ENCODE assay signal across 17 cellular contexts in the genomic region with DNA sequence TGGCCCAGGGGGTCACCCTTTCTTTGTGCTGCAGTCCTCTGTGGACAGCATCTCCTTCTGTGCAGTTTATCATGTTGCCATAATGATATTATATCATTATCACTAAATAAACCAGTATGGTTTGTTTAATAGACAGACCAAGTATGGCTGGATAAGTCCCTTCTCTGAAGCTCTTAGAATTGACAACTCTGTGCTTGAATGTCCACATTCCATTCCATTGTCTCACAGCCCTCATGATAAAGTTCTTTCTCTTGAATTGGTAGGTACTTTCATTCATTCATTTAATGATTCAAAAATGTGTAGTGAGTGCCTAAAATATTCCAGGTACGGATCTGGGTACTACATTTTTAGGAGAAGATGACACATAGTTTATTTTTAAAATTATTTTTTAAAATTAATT. TPM values are rescaled to one million over a fixed set of nuclear protein-coding genes. Genes with fewer than 3 reads are reported as not detected.
DNase-seq lines count a peak whose midpoint lies in the region; ATAC-seq and TF ChIP-seq lines count a peak whose summit lies in the region.
"Had no signal": no experiment of that assay in that cellular context is flagged by ENCODE, and none has a peak within 500 bp of the region (broad histone marks: within the 10 kb centered on the region; RNA-seq: fewer than 3 reads in every experiment).

No MANE protein-coding gene starts in this region.

- H4K20me1 ChIP-seq in neural progenitor cell (ENCODE audit: low read depth), result no peaks in the 10 kb centered on the region

- H3K9me3 Mint-ChIP-seq in central memory CD8-positive, alpha-beta T cell, result no peaks in the 10 kb centered on the region
- H3K9me3 Mint-ChIP-seq in neural progenitor cell, result no peaks in the 10 kb centered on the region

- DNase-seq in AG10803 (ENCODE audit: low read depth) (peak; percentile 6), HCEC 1CT (peak; percentile 11), neural progenitor cell (ENCODE audit: low spot score) (no peak), NCI-H2107 (lab: John Stamatoyannopoulos, UW) (no peak), NCI-H748 (lab: John Stamatoyannopoulos, UW; ENCODE audit: unreplicated experiment) (no peak), MV-4-11 (lab: John Stamatoyannopoulos, UW) (no peak)
- no peak for DNase-seq in central memory CD8-positive, alpha-beta T cell (ENCODE audit: low spot score in 2 of 2)
- no peak for DNase-seq in central memory CD4-positive, alpha-beta T cell
- DNase-seq: BE2C; CD4-positive, alpha-beta memory T cell; NCI-H1092 treated with DMSO at 0.1 percent for 48 hours; NCI-H1694 treated with DMSO at 0.1 percent for 48 hours; NCI-H2171; NCI-H82; SW 1271 had no signal

- no peaks in the 10 kb centered on the region for H3K36me3 ChIP-seq in neural progenitor cell

- peaks cover under 1% of the 10 kb centered on the region for H3F3A ChIP-seq in neural progenitor cell (ENCODE audit: low read depth)

- no peak overlapping the region for H3K27ac ChIP-seq in neural progenitor cell
- H3K27ac ChIP-seq: KMS-11, SJSA1 had no signal

- no peaks in the 10 kb centered on the region for H3K27me3 ChIP-seq in neural progenitor cell
- H3K27me3 ChIP-seq: BE2C, SJSA1 had no signal

- H2AFZ ChIP-seq in neural progenitor cell (replicated peaks), result no peak overlapping the region

- H3K4me3 Mint-ChIP-seq in central memory CD8-positive, alpha-beta T cell, result no peak overlapping the region
- peak overlapping the region; percentile 42 for H3K4me3 Mint-ChIP-seq in neural progenitor cell
- H3K4me3 Mint-ChIP-seq: CD4-positive, alpha-beta memory T cell had no signal

- no peak for TF ChIP-seq CTCF in AG10803 (conservative IDR thresholded peaks at IDR 0.05; ENCODE audit: low read length)
- no peak for TF ChIP-seq CTCF in neural progenitor cell (IDR thresholded peaks at IDR 0.05)

- no peaks in the 10 kb centered on the region for H3K27me3 Mint-ChIP-seq in central memory CD8-positive, alpha-beta T cell
- peaks cover 6% of the 10 kb centered on the region for H3K27me3 Mint-ChIP-seq in neural progenitor cell (ENCODE audit: insufficient read depth, low read depth)
- H3K27me3 Mint-ChIP-seq: CD4-positive, alpha-beta memory T cell had no signal

- H3K9me3 ChIP-seq in neural progenitor cell (ENCODE audit: low read depth), result no peaks in the 10 kb centered on the region
- H3K9me3 ChIP-seq: BE2C had no signal

- H3K4me1 ChIP-seq in neural progenitor cell, result no peaks in the 10 kb centered on the region

- H3K36me3 Mint-ChIP-seq in central memory CD8-positive, alpha-beta T cell (ENCODE audit: insufficient read depth), result peaks cover 43% of the 10 kb centered on the region
- peaks cover 24% of the 10 kb centered on the region for H3K36me3 Mint-ChIP-seq in neural progenitor cell

- ATAC-seq in central memory CD8-positive, alpha-beta T cell (replicated peaks; ENCODE audit: extremely low read depth, poor library complexity, severe bottlenecking), result no peak

- H3K79me2 ChIP-seq in neural progenitor cell (ENCODE audit: low read depth), result no peaks in the 10 kb centered on the region

- no peaks in the 10 kb centered on the region for H3K4me1 Mint-ChIP-seq in central memory CD8-positive, alpha-beta T cell
- no peaks in the 10 kb centered on the region for H3K4me1 Mint-ChIP-seq in neural progenitor cell

- H3K4me3 ChIP-seq in AG10803 (ENCODE audit: low read length), result no peak overlapping the region
- H3K4me3 ChIP-seq in neural progenitor cell, result no peak overlapping the region
- H3K4me3 ChIP-seq: SJSA1 had no signal

- H3K4me2 ChIP-seq in neural progenitor cell, result no peak overlapping the region
- H3K4me2 ChIP-seq: KMS-11 had no signal

- peak overlapping the region; percentile 82 for H3K27ac Mint-ChIP-seq in central memory CD8-positive, alpha-beta T cell (ENCODE audit: low read depth)
- H3K27ac Mint-ChIP-seq in neural progenitor cell, result no peak overlapping the region
- H3K27ac Mint-ChIP-seq: CD4-positive, alpha-beta memory T cell had no signal

- H3K9ac ChIP-seq in neural progenitor cell, result no peak overlapping the region
- H3K9ac ChIP-seq: KMS-11 had no signal

RNA-seq across cellular contexts. Expression of a gene that starts 7.8 kb away (rescaled TPM):
- total RNA-seq in neural progenitor cell (ENCODE audit: low replicate concordance), result 12.7 and 16.9 TPM in 2 replicates

RNA-seq across cellular contexts. Expression of a gene that starts 26.7 kb away (rescaled TPM):
- total RNA-seq in neural progenitor cell (ENCODE audit: low replicate concordance), result 0.62 and 9.0 TPM in 2 replicates

RNA-seq across cellular contexts. Expression of a gene that starts 48.8 kb away (rescaled TPM):
- 111 and 182 TPM in 2 replicates for total RNA-seq in neural progenitor cell (ENCODE audit: low replicate concordance)

RNA-seq across cellular contexts. Expression of a gene that starts 49.4 kb away (rescaled TPM):
- total RNA-seq in neural progenitor cell (ENCODE audit: low replicate concordance), result 257 and 284 TPM in 2 replicates

Comparison
In these comparisons a context has a peak if more than half of its experiments do, and no peak if none do; other contexts are left out.
1. DNase-seq: peak in AG10803 (single experiment) and HCEC 1CT (single experiment); none in central memory CD8-positive, alpha-beta T cell (0 of 2), neural progenitor cell (single experiment), central memory CD4-positive, alpha-beta T cell (single experiment), NCI-H2107 (single experiment), NCI-H748 (single experiment) and MV-4-11 (single experiment).